In the genomic region with DNA sequence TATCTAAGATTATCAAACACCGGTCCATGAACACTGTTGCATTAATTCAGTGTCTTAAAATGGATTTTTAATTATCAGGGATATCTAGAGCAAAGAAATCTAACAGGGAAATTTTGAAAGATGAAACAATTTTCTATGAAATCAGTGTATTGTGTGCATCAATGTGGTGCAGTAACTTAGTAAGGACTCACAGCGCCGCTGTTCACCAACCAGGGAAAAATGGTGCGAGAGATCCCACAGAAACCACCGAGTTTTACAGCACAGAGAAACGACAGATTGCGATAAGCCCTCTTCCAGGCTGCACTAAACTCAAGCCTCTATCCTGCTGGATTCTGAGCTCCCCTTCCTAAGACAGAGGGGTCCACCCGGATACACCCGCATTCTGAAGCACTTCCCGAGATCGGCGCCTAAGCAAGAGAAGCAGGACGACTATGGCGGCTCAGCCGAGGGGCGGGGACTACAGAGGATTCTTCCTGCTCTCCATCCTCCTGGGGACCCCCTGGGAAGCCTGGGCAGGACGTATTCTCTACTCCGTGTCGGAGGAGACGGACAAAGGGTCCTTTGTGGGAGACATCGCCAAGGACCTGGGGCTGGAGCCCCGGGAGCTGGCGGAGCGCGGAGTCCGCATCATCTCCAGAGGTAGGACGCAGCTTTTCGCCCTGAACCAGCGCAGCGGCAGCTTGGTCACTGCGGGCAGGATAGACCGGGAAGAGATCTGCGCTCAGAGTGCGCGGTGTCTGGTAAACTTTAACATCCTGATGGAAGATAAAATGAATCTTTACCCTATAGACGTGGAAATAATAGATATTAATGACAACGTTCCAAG, we compare ENCODE assay signal across 1 cellular context.
TF ChIP-seq lines count a peak whose summit lies in the region.

Gene PCDHGA7, plus strand, starts transcription at position 274 of the 826 bp plus-strand sequence. Its CDS starts 158 bp downstream, at position 432.

TF ChIP-seq in A549, 52 proteins besides CTCF, POLR2A, EP300 and RAD21 (continued from another document):
- 0 out of 2 replicates have a peak, but pooled peaks have one; percentile 15 for TF ChIP-seq GATA3 (IDR thresholded peaks at IDR 0.05; ENCODE audit: borderline replicate concordance)
- TF ChIP-seq FOSB (CRISPR knock-in tag; IDR thresholded peaks at IDR 0.05) = no peak
- no peak for TF ChIP-seq ZFP36 (IDR thresholded peaks at IDR 0.05; ENCODE audit: borderline replicate concordance, partially characterized antibody)
- no peak for TF ChIP-seq REST (IDR thresholded peaks at IDR 0.05)
- TF ChIP-seq SMC3 (IDR thresholded peaks at IDR 0.05) = peak; percentile 51; the same call in 2 of the 3 replicates
